8 cellular contexts compared by ENCODE assay signal in the genomic region with DNA sequence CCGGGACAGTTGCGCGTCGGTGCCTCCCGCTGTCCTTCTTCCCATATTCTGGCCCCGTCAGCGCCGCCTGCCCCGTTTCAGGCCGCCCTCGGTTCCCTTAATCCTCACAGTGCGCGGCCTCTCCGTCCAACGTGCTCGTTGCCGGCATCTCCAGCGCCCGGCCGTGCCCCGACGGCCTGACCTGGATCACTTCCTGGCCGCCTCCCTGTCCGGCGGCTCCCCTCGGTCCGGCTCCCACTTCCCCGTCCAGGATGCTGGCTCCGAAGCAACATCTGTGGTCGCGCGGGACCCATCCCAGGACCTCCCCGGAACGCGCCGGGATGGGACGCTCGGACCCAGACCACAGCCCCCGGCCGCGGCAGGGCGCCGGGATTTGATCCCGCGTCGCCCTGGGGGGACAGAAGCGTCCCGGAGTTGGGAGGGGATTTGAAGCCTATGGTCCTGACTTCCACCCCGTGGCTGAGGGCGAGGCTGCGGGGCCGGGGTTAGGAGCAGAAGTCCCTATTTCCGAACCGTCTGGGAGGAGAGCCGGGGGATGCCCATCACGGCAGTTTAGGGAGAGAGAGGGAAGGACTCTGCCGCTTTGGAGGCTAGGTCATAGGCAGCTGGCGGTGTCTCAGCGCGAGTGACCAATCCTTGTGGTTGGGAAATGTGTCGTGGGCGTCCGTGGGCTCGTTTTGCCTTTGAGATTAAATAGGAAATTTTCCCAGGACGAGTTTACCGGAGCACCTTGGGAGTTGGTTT. TPM values are rescaled to one million over a fixed set of nuclear protein-coding genes. Genes with fewer than 3 reads are reported as not detected.
A peak's percentile ranks its signal among the peaks of the same experiment; 100 is the strongest.
DNase-seq lines count a peak whose midpoint lies in the region; ATAC-seq and TF ChIP-seq lines count a peak whose summit lies in the region.

No MANE protein-coding gene starts in this region.

- H3K27me3 Mint-ChIP-seq in activated naive CD4-positive, alpha-beta T cell treated with anti-CD3 and anti-CD28 coated beads, Interleukin-2, amount 50 U/mL, for 24 hours, result no peaks in the 10 kb centered on the region
- H3K27me3 Mint-ChIP-seq in natural killer cell treated with Interleukin-12 subunit alpha and Interleukin-12 subunit beta and Interleukin-15 and Interleukin-18, amount 100 ng/mL, for 72 hours, result no peaks in the 10 kb centered on the region

- peaks cover 3% of the 10 kb centered on the region; the same call in 1 of the 2 replicates for H3K36me3 ChIP-seq in SJCRH30

- H3K4me1 Mint-ChIP-seq in activated naive CD4-positive, alpha-beta T cell treated with anti-CD3 and anti-CD28 coated beads, Interleukin-2, amount 50 U/mL, for 24 hours, result peaks cover 47% of the 10 kb centered on the region
- H3K4me1 Mint-ChIP-seq in natural killer cell treated with Interleukin-12 subunit alpha and Interleukin-12 subunit beta and Interleukin-15 and Interleukin-18, amount 100 ng/mL, for 72 hours (ENCODE audit: low read depth in 2 of 2), result peaks cover 18 to 19% of the 10 kb centered on the region in 2 donors

- peak overlapping the region; percentile 73; the same call in 1 of the 2 replicates for H3K27ac ChIP-seq in SJCRH30

- DNase-seq in activated naive CD4-positive, alpha-beta T cell treated with anti-CD3 and anti-CD28 coated beads, Interleukin-2, amount 50 U/mL, for 16 hours, result no peak
- DNase-seq in SJCRH30, result peak; percentile 35 to 39
- no peak for DNase-seq in epithelial cell of proximal tubule (ENCODE audit: low read depth)
- no peak for DNase-seq in natural killer cell treated with Interleukin-12 subunit alpha and Interleukin-12 subunit beta and Interleukin-15 and Interleukin-18, amount 100 ng/mL, for 72 hours (ENCODE audit: low spot score)
- no peak for DNase-seq in germinal center (ENCODE audit: low spot score)
- no peak for DNase-seq in G401 (ENCODE audit: low spot score)

- no peaks in the 10 kb centered on the region for H3K4me1 ChIP-seq in SJCRH30

- peak overlapping the region; percentile 92 for H3K4me3 Mint-ChIP-seq in activated naive CD4-positive, alpha-beta T cell treated with anti-CD3 and anti-CD28 coated beads, Interleukin-2, amount 50 U/mL, for 24 hours
- H3K4me3 Mint-ChIP-seq in natural killer cell treated with Interleukin-12 subunit alpha and Interleukin-12 subunit beta and Interleukin-15 and Interleukin-18, amount 100 ng/mL, for 72 hours, result peak overlapping the region; percentile 89

- H3K4me3 ChIP-seq in SJCRH30, result peak overlapping the region; percentile 87
- H3K4me3 ChIP-seq in epithelial cell of proximal tubule (ENCODE audit: low read depth, low read length), result peak overlapping the region; percentile 92

- peaks cover 2% of the 10 kb centered on the region for H3K36me3 Mint-ChIP-seq in activated naive CD4-positive, alpha-beta T cell treated with anti-CD3 and anti-CD28 coated beads, Interleukin-2, amount 50 U/mL, for 24 hours
- peaks cover 4% of the 10 kb centered on the region for H3K36me3 Mint-ChIP-seq in natural killer cell treated with Interleukin-12 subunit alpha and Interleukin-12 subunit beta and Interleukin-15 and Interleukin-18, amount 100 ng/mL, for 72 hours

- peak overlapping the region; percentile 87 for H3K27ac Mint-ChIP-seq in activated naive CD4-positive, alpha-beta T cell treated with anti-CD3 and anti-CD28 coated beads, Interleukin-2, amount 50 U/mL, for 24 hours
- H3K27ac Mint-ChIP-seq in natural killer cell treated with Interleukin-12 subunit alpha and Interleukin-12 subunit beta and Interleukin-15 and Interleukin-18, amount 100 ng/mL, for 72 hours, result peak overlapping the region; percentile 89 to 94

- peak; percentile 12 for ATAC-seq in HG02870 (IDR thresholded peaks at IDR 0.05; ENCODE audit: unreplicated experiment)
- ATAC-seq in natural killer cell treated with Interleukin-12 subunit alpha and Interleukin-12 subunit beta and Interleukin-15 and Interleukin-18, amount 100 ng/mL, for 72 hours, result peak; percentile 51 to 59

- no peaks in the 10 kb centered on the region for H3K9me3 Mint-ChIP-seq in activated naive CD4-positive, alpha-beta T cell treated with anti-CD3 and anti-CD28 coated beads, Interleukin-2, amount 50 U/mL, for 24 hours
- no peaks in the 10 kb centered on the region for H3K9me3 Mint-ChIP-seq in natural killer cell treated with Interleukin-12 subunit alpha and Interleukin-12 subunit beta and Interleukin-15 and Interleukin-18, amount 100 ng/mL, for 72 hours

- no peak for TF ChIP-seq CTCF in epithelial cell of proximal tubule (conservative IDR thresholded peaks at IDR 0.05; ENCODE audit: low read depth, low read length)

- no peaks in the 10 kb centered on the region for H3K27me3 ChIP-seq in SJCRH30

- in situ Hi-C loops in G401 (cut with HindIII; ENCODE audit: low sequenced_read_pairs), result no loop called here

- H3K9me3 ChIP-seq in SJCRH30 (replicated peaks), result no peaks in the 10 kb centered on the region

RNA-seq across cellular contexts. Expression of a gene that starts 53.8 kb away (rescaled TPM):
- 12.1 and 12.5 TPM in 2 replicates for total RNA-seq in SJCRH30 (2014; rRNA removed; shearing (Covaris generic))
- 4.1 and 8.3 TPM in 2 replicates for total RNA-seq in epithelial cell of proximal tubule
- total RNA-seq in natural killer cell treated with Interleukin-12 subunit alpha and Interleukin-12 subunit beta and Interleukin-15 and Interleukin-18, amount 100 ng/mL, for 72 hours, result 10 to 100 TPM; 10.4 to 14.8 TPM
- total RNA-seq in G401 (2014; rRNA removed; shearing (Covaris generic)), result 6.9 and 9.1 TPM in 2 replicates

RNA-seq across cellular contexts. Expression of a gene that starts 58.0 kb away (rescaled TPM):
- total RNA-seq in SJCRH30 (2014; rRNA removed; shearing (Covaris generic)), result 24.7 and 26.7 TPM in 2 replicates
- total RNA-seq in epithelial cell of proximal tubule, result 19.2 and 20.5 TPM in 2 replicates
- total RNA-seq in natural killer cell treated with Interleukin-12 subunit alpha and Interleukin-12 subunit beta and Interleukin-15 and Interleukin-18, amount 100 ng/mL, for 72 hours, result 10 to 100 TPM; 33.2 to 44.8 TPM
- total RNA-seq in G401 (2014; rRNA removed; shearing (Covaris generic)), result 21.2 and 23.4 TPM in 2 replicates

Comparison
In these comparisons a context has a peak if more than half of its experiments do, and no peak if none do; other contexts are left out.
1. DNase-seq: peak in SJCRH30 (2 of 2); none in activated naive CD4-positive, alpha-beta T cell treated with anti-CD3 and anti-CD28 coated beads, Interleukin-2, amount 50 U/mL, for 16 hours (single experiment), epithelial cell of proximal tubule (single experiment), natural killer cell treated with Interleukin-12 subunit alpha and Interleukin-12 subunit beta and Interleukin-15 and Interleukin-18, amount 100 ng/mL, for 72 hours (single experiment), germinal center (single experiment) and G401 (single experiment).